In genomic region chr3:190099099-190099498, GRCh38 we compare ENCODE assay signal across 19 cellular contexts. TPM values are rescaled to one million over a fixed set of nuclear protein-coding genes. Genes with fewer than 3 reads are reported as not detected.
"Had no signal": no experiment of that assay in that cellular context is flagged by ENCODE, and none has a peak within 500 bp of the region (broad histone marks: within the 10 kb centered on the region; RNA-seq: fewer than 3 reads in every experiment).

No MANE protein-coding gene starts in this region.

- H3K4me3 ChIP-seq: cardiac muscle cell, left ventricle myocardium inferior, neural progenitor cell, sigmoid colon, testis, upper lobe of left lung had no signal

- DNase-seq: activated CD4-positive, alpha-beta T cell treated with anti-CD3 and anti-CD28 coated beads, Interleukin-2, amount 50 U/mL, for 48 hours; activated gamma-delta T cell treated with Interleukin-2 at 50 U/mL for 16 hours; effector memory CD8-positive, alpha-beta T cell; head of caudate nucleus; kidney glomerular epithelial cell; left ventricle myocardium inferior; mammary epithelial cell; sigmoid colon; stimulated activated CD4-positive, alpha-beta T cell treated with anti-CD3 and anti-CD28 coated beads, Interleukin-4, amount 100 ng/mL, for 24 hours; testis; upper lobe of left lung; WERI-Rb-1 had no signal

- H3K36me3 ChIP-seq: cardiac muscle cell, left ventricle myocardium inferior, neural progenitor cell, sigmoid colon, upper lobe of left lung, WERI-Rb-1 had no signal

- ATAC-seq: activated naive CD4-positive, alpha-beta T cell treated with anti-CD3 and anti-CD28 coated beads, Interleukin-2, amount 50 U/mL, for 72 hours; effector memory CD8-positive, alpha-beta T cell; stimulated activated effector memory CD8-positive, alpha-beta T cell treated with anti-CD3 and anti-CD28 coated beads, Interleukin-12 subunit alpha, Interleukin-12 subunit beta, amount 100 ng/mL, for 72 hours had no signal

- H3K27me3 ChIP-seq: cardiac muscle cell, neural progenitor cell, sigmoid colon, testis, upper lobe of left lung had no signal

- H3K27ac ChIP-seq: cardiac muscle cell, epithelial cell of prostate, left ventricle myocardium inferior, neural progenitor cell, parathyroid adenoma, testis, upper lobe of left lung, WERI-Rb-1 had no signal

- H3K9me3 ChIP-seq: left ventricle myocardium inferior, sigmoid colon, testis, upper lobe of left lung had no signal

RNA-seq across cellular contexts. Expression of gene P3H2, which starts 21.6 kb away (rescaled TPM):
- total RNA-seq: activated naive CD4-positive, alpha-beta T cell treated with anti-CD3 and anti-CD28 coated beads, Interleukin-2, amount 50 U/mL, for 72 hours; T-helper 2 cell treated with Interferon-gamma antibody and Interleukin-4, amounts not matched to agents 100 ng/mL and 5 ng/mL, for 36 hours had no signal
